Comparison of ENCODE assay signal across 1 cellular context in genomic region chr20:56443654-56444540, GRCh38.
TF ChIP-seq lines count a peak whose summit lies in the region.

No MANE protein-coding gene starts in this region.

TF ChIP-seq in GM23338, 12 proteins besides CTCF, POLR2A, EP300 and RAD21 (continued from another document):
- TF ChIP-seq STAT1 (IDR thresholded peaks at IDR 0.05; ENCODE audit: unreplicated experiment), result no peak
- no peak for TF ChIP-seq ETS1 (IDR thresholded peaks at IDR 0.05)
- TF ChIP-seq ZNF331 (CRISPR knock-in tag; IDR thresholded peaks at IDR 0.05; ENCODE audit: low read depth), result no peak
- no peak for TF ChIP-seq ZNF114 (CRISPR knock-in tag; IDR thresholded peaks at IDR 0.05)
- no peak for TF ChIP-seq JUNB (IDR thresholded peaks at IDR 0.05; ENCODE audit: unreplicated experiment)
- no peak for TF ChIP-seq CREB1 (CRISPR knock-in tag; IDR thresholded peaks at IDR 0.05; ENCODE audit: low read depth)
